1 cellular context compared by ENCODE assay signal in genomic region chr1:39753132-39754025, GRCh38.
TF ChIP-seq lines count a peak whose summit lies in the region.

No MANE protein-coding gene starts in this region.

TF ChIP-seq in IMR-90, 13 proteins besides CTCF, POLR2A, EP300 and RAD21:
- TF ChIP-seq USF2 (IDR thresholded peaks at IDR 0.05; ENCODE audit: low read depth, low read length): no peak
- no peak for TF ChIP-seq RFX5 (IDR thresholded peaks at IDR 0.05; ENCODE audit: low read depth, low read length)
- no peak for TF ChIP-seq RCOR1 (IDR thresholded peaks at IDR 0.05; ENCODE audit: insufficient replicate concordance, low read length)
- no peak for TF ChIP-seq CHD1 (IDR thresholded peaks at IDR 0.05; ENCODE audit: low read depth, low read length)
- no peak for TF ChIP-seq CEBPB (IDR thresholded peaks at IDR 0.05; ENCODE audit: low read depth, low read length)
- TF ChIP-seq SMC3 (IDR thresholded peaks at IDR 0.05; ENCODE audit: low read depth, low read length): no peak
- no peak for TF ChIP-seq ELK1 (IDR thresholded peaks at IDR 0.05; ENCODE audit: borderline replicate concordance, low read depth, low read length)
- no peak for TF ChIP-seq MAZ (IDR thresholded peaks at IDR 0.05; ENCODE audit: borderline replicate concordance, low read depth, low read length)
- TF ChIP-seq BHLHE40 (IDR thresholded peaks at IDR 0.05; ENCODE audit: low read depth, low read length): no peak
- no peak for TF ChIP-seq NFE2L2 (IDR thresholded peaks at IDR 0.05; ENCODE audit: low read depth, low read length)
- TF ChIP-seq MXI1 (IDR thresholded peaks at IDR 0.05; ENCODE audit: borderline replicate concordance, low read depth, low read length): no peak
- TF ChIP-seq MAFK (IDR thresholded peaks at IDR 0.05; ENCODE audit: low read depth, low read length): no peak
- TF ChIP-seq FOS (IDR thresholded peaks at IDR 0.05; ENCODE audit: low read depth, low read length): no peak
